Comparison of ENCODE assay signal across 1 cellular context in the genomic region with DNA sequence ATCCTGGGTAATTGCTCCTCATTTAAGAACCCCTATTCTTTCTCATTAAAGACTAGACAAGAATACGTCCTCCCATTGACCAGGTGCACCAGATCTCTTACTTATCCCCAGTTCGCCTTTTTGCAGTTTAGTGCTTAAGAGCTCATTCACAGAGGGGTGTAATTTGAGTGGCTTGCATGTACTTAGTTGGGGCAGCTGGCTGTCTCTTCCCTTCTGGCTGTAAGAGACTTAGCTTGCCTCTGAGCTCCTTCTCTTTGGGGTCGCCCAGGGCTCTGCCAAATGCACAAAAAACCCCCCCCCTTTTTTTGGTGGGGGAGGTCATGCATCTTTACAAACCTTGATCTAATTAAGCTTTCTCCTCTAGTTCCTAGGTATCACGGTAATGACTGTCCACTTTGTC.
TF ChIP-seq lines count a peak whose summit lies in the region.

No MANE protein-coding gene starts in this region.

TF ChIP-seq in WTC11, 78 proteins besides CTCF, POLR2A, EP300 and RAD21 (continued from another document):
- TF ChIP-seq, protein P1, sequence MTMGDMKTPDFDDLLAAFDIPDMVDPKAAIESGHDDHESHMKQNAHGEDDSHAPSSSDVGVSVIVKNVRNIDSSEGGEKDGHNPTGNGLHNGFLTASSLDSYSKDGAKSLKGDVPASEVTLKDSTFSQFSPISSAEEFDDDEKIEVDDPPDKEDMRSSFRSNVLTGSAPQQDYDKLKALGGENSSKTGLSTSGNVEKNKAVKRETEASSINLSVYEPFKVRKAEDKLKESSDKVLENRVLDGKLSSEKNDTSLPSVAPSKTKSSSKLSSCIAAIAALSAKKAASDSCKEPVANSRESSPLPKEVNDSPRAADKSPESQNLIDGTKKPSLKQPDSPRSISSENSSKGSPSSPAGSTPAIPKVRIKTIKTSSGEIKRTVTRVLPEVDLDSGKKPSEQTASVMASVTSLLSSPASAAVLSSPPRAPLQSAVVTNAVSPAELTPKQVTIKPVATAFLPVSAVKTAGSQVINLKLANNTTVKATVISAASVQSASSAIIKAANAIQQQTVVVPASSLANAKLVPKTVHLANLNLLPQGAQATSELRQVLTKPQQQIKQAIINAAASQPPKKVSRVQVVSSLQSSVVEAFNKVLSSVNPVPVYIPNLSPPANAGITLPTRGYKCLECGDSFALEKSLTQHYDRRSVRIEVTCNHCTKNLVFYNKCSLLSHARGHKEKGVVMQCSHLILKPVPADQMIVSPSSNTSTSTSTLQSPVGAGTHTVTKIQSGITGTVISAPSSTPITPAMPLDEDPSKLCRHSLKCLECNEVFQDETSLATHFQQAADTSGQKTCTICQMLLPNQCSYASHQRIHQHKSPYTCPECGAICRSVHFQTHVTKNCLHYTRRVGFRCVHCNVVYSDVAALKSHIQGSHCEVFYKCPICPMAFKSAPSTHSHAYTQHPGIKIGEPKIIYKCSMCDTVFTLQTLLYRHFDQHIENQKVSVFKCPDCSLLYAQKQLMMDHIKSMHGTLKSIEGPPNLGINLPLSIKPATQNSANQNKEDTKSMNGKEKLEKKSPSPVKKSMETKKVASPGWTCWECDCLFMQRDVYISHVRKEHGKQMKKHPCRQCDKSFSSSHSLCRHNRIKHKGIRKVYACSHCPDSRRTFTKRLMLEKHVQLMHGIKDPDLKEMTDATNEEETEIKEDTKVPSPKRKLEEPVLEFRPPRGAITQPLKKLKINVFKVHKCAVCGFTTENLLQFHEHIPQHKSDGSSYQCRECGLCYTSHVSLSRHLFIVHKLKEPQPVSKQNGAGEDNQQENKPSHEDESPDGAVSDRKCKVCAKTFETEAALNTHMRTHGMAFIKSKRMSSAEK (CRISPR knock-in tag; IDR thresholded peaks at IDR 0.05; ENCODE audit: borderline replicate concordance): no peak
